In the genomic region with DNA sequence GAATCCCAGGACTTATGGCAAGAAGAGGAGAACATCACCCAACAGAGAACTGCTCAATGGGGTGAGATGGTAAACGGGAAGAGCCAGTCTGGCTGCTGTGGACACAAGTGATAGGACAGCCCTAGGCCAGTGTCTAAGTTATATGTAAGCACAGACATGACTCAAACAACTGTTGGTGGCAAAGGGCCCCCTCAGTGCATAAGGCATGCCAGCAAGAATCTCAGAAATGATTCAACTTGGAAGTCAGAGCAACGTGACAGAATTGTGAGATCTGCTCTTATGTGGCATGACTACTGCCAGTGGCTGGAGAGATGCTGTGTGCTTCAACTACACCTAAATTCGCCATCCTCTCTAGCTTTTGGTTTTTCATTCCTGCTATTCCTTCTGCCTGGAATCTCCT, we compare ENCODE assay signal across 17 cellular contexts. TPM values are rescaled to one million over a fixed set of nuclear protein-coding genes. Genes with fewer than 3 reads are reported as not detected.
DNase-seq lines count a peak whose midpoint lies in the region; FAIRE-seq and TF ChIP-seq lines count a peak whose summit lies in the region.
"Had no signal": no experiment of that assay in that cellular context is flagged by ENCODE, and none has a peak within 500 bp of the region (broad histone marks: within the 10 kb centered on the region; RNA-seq: fewer than 3 reads in every experiment).

No MANE protein-coding gene starts in this region.

- FAIRE-seq in HTR-8/SVneo (lab: Jason Lieb, UNC) (peak; percentile 44), frontal cortex (lab: Jason Lieb, UNC) (no peak)
- FAIRE-seq: colon had no signal

- DNase-seq in HTR-8/SVneo (ENCODE audit: insufficient read length, low spot score) (no peak), astrocyte of the hippocampus (ENCODE audit: low read depth, low spot score) (peak; percentile 73), kidney epithelial cell (ENCODE audit: low read depth) (peak; percentile 54), SW 1271 (lab: John Stamatoyannopoulos, UW) (no peak), Karpas-422 (no peak), frontal cortex (ENCODE audit: low spot score in 2 of 2) (no peak)
- DNase-seq in activated effector memory CD4-positive, alpha-beta T cell treated with Interleukin-2 at 50 U/mL for 16 hours, result no peak
- DNase-seq: activated CD4-positive, alpha-beta T cell treated with anti-CD3 and anti-CD28 coated beads, Interleukin-2, amount 10 ng/mL, durations not matched to agents 7 days and 5 days; activated naive CD8-positive, alpha-beta T cell treated with anti-CD3 and anti-CD28 coated beads, Interleukin-2, amount 50 U/mL, for 24 hours; activated T-cell treated with anti-CD3 and anti-CD28 coated beads, Interleukin-2, amount 50 U/mL, for 4 hours; Calu3; naive thymus-derived CD8-positive, alpha-beta T cell; SHP77 treated with DMSO at 0.1 percent for 48 hours; substantia nigra had no signal

- H3K4me1 ChIP-seq in ACC112 (ENCODE audit: control insufficient read depth, insufficient read depth, low read length, unreplicated experiment), result peaks cover 27% of the 10 kb centered on the region
- no peaks in the 10 kb centered on the region for H3K4me1 ChIP-seq in Karpas-422 (ENCODE audit: low read length)

- H3K9me3 ChIP-seq in Karpas-422 (ENCODE audit: low read length), result no peaks in the 10 kb centered on the region

- H3K79me2 ChIP-seq in ACC112 (ENCODE audit: control insufficient read depth, insufficient read depth, low read length, unreplicated experiment), result no peaks in the 10 kb centered on the region
- no peaks in the 10 kb centered on the region for H3K79me2 ChIP-seq in Karpas-422 (ENCODE audit: low read length)

- H3K27ac ChIP-seq in ACC112 (ENCODE audit: low read depth, low read length) (peak overlapping the region; percentile 97), Karpas-422 (ENCODE audit: low read length) (no peak overlapping the region)

- H3K9ac ChIP-seq in Karpas-422 (ENCODE audit: low read length), result no peak overlapping the region

- H3K4me2 ChIP-seq in Karpas-422 (ENCODE audit: low read depth, low read length, poor library complexity, severe bottlenecking), result no peak overlapping the region

- H4K20me1 ChIP-seq in Karpas-422 (ENCODE audit: insufficient read depth, low read depth, low read length), result no peaks in the 10 kb centered on the region

- H2AFZ ChIP-seq in ACC112 (ENCODE audit: low read length, unreplicated experiment) (peak overlapping the region; percentile 87), Karpas-422 (ENCODE audit: low read length) (no peak overlapping the region)

- no peak for TF ChIP-seq CTCF in kidney epithelial cell (IDR thresholded peaks at IDR 0.05; ENCODE audit: insufficient read depth, low read length, poor library complexity, severe bottlenecking)

- H3K36me3 ChIP-seq in ACC112 (ENCODE audit: insufficient read depth, low read length) (no peaks in the 10 kb centered on the region), kidney epithelial cell (ENCODE audit: control insufficient read depth, insufficient read depth, low read length) (no peaks in the 10 kb centered on the region), Karpas-422 (ENCODE audit: insufficient read depth, low read length) (no peaks in the 10 kb centered on the region)

- H3K27me3 ChIP-seq in ACC112 (ENCODE audit: insufficient read depth, low read length) (no peaks in the 10 kb centered on the region), kidney epithelial cell (ENCODE audit: control insufficient read depth, insufficient read depth, low read length) (no peaks in the 10 kb centered on the region), Karpas-422 (ENCODE audit: low read length) (no peaks in the 10 kb centered on the region)

- no peaks in the 10 kb centered on the region for H3K9me2 ChIP-seq in Karpas-422 (replicated peaks; ENCODE audit: insufficient read depth, low read length)

- H3K4me3 ChIP-seq in ACC112 (ENCODE audit: low read depth, low read length) (peak overlapping the region; percentile 44; the same call in 1 of the 2 replicates), kidney epithelial cell (ENCODE audit: low read depth, low read length) (no peak overlapping the region), Karpas-422 (ENCODE audit: low read length) (no peak overlapping the region)

RNA-seq across cellular contexts. Expression of a gene that starts 7.4 kb away (rescaled TPM):
- total RNA-seq in kidney epithelial cell (not detected in 2 replicates), frontal cortex (35.5 TPM)
- total RNA-seq in Karpas-422 (2014; rRNA removed; shearing (Covaris generic); ENCODE audit: low replicate concordance), result not detected in 2 replicates
- total RNA-seq: activated CD4-positive, alpha-beta T cell treated with anti-CD3 and anti-CD28 coated beads, Interleukin-2, amount 10 ng/mL, durations not matched to agents 7 days and 5 days; activated T-cell treated with anti-CD3 and anti-CD28 coated beads, Interleukin-2, amount 50 U/mL, for 4 hours; Calu3; naive thymus-derived CD8-positive, alpha-beta T cell; progenitor cell of endocrine pancreas had no signal

Comparison
In these comparisons a context has a peak if more than half of its experiments do, and no peak if none do; other contexts are left out.
1. DNase-seq: peak in astrocyte of the hippocampus (single experiment) and kidney epithelial cell (single experiment); none in HTR-8/SVneo (single experiment), activated effector memory CD4-positive, alpha-beta T cell treated with Interleukin-2 at 50 U/mL for 16 hours (single experiment), SW 1271 (0 of 2), Karpas-422 (single experiment) and frontal cortex (0 of 2).
2. RNA of a gene that starts 7.4 kb away (total RNA-seq): 35.5 TPM in frontal cortex (single experiment); not detected in kidney epithelial cell and not detected in Karpas-422; every median in the first group is over 10 times any median in the second.